Comparison of ENCODE assay signal across 20 cellular contexts in the genomic region with DNA sequence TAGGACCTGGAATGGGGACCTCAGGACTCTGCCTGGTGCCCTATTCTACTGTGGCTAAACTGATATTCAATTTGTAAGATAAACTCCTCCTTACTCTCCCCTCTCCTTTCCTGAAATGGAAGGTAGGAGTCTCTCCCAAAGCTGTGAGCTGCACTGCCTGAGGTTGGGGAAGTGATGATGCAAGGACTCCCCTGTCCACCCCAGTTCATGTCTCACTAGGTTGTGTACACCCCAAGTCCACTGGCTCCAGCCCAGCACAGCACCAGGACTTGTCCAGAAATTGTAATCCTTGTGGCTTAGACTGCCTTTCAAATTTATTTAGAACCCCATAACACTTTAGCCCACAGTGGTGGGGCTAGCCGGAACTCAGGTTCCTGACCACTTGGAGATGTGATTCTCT.
"Had no signal": no experiment of that assay in that cellular context is flagged by ENCODE, and none has a peak within 500 bp of the region (broad histone marks: within the 10 kb centered on the region; RNA-seq: fewer than 3 reads in every experiment).

No MANE protein-coding gene starts in this region.

- H3K27ac Mint-ChIP-seq: memory B cell; natural killer cell; stimulated activated effector memory CD8-positive, alpha-beta T cell treated with anti-CD3 and anti-CD28 coated beads, Interleukin-12 subunit alpha, Interleukin-12 subunit beta, amount 100 ng/mL, for 72 hours had no signal

- H3K27ac ChIP-seq: dorsolateral prefrontal cortex, gastroesophageal sphincter, heart left ventricle, lower lobe of right lung, pancreas, stomach, thyroid gland had no signal

- H3K27me3 ChIP-seq: pancreas, stomach, thyroid gland had no signal

- H3K36me3 Mint-ChIP-seq: memory B cell; stimulated activated effector memory CD8-positive, alpha-beta T cell treated with anti-CD3 and anti-CD28 coated beads, Interleukin-12 subunit alpha, Interleukin-12 subunit beta, amount 100 ng/mL, for 72 hours had no signal

- H3K4me1 Mint-ChIP-seq: memory B cell; natural killer cell; stimulated activated effector memory CD8-positive, alpha-beta T cell treated with anti-CD3 and anti-CD28 coated beads, Interleukin-12 subunit alpha, Interleukin-12 subunit beta, amount 100 ng/mL, for 72 hours had no signal

- H3K4me2 ChIP-seq: smooth muscle cell had no signal

- H3K9me3 ChIP-seq: lower lobe of right lung, pancreas, thyroid gland had no signal

- H3K36me3 ChIP-seq: gastroesophageal sphincter, heart left ventricle, lower lobe of right lung, pancreas, stomach, thyroid gland had no signal

- H3K4me1 ChIP-seq: gastroesophageal sphincter, heart left ventricle, lower lobe of right lung, pancreas, stomach, thyroid gland had no signal

- DNase-seq: cerebellar nuclear complex; dorsolateral prefrontal cortex; effector CD4-positive, alpha-beta T cell; heart left ventricle; hippocampal formation; left ventricle myocardium superior; lower lobe of right lung; natural killer cell; occipital lobe; stimulated activated CD4-positive, alpha-beta T cell treated with anti-CD3 and anti-CD28 coated beads, Interleukin-2, amount 100 ng/mL, for 24 hours; stimulated activated CD4-positive, alpha-beta T cell treated with anti-CD3 and anti-CD28 coated beads, Interleukin-4, amount 100 ng/mL, for 24 hours; stimulated activated naive CD4-positive, alpha-beta T cell treated with Interleukin-2 at 50 U/mL for 16 hours had no signal

- H3K4me3 Mint-ChIP-seq: memory B cell; natural killer cell; stimulated activated effector memory CD8-positive, alpha-beta T cell treated with anti-CD3 and anti-CD28 coated beads, Interleukin-12 subunit alpha, Interleukin-12 subunit beta, amount 100 ng/mL, for 72 hours had no signal

- H3K4me3 ChIP-seq: dorsolateral prefrontal cortex, gastroesophageal sphincter, heart left ventricle, lower lobe of right lung, pancreas, smooth muscle cell, stomach, thyroid gland had no signal

- ATAC-seq: gastroesophageal sphincter; heart left ventricle; left ventricle myocardium superior; natural killer cell; sciatic nerve; stimulated activated effector memory CD8-positive, alpha-beta T cell treated with anti-CD3 and anti-CD28 coated beads, Interleukin-12 subunit alpha, Interleukin-12 subunit beta, amount 100 ng/mL, for 72 hours had no signal
